ENCODE assay signal across 12 cellular contexts in the genomic region with DNA sequence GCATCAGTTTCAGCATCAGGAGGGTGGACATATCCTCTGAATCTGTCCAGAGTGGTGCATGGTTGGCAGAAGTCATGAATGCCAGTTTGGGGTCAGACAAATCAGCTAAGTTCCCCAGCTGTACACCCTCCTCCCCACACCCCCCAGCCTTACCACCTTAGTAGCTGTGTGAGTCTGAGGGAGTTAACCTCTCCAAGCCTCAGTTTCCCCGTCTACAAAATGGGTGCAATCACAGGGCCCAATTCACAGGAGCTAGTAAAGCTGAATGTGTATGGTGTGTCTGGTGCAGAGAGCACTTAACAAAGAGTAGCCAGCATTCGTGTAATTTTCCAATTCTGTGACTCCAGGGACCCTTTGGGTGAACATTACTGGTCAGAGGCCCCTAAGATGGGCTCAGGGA. TPM values are rescaled to one million over a fixed set of nuclear protein-coding genes. Genes with fewer than 3 reads are reported as not detected.
DNase-seq lines count a peak whose midpoint lies in the region; FAIRE-seq and TF ChIP-seq lines count a peak whose summit lies in the region.
"Had no signal": no experiment of that assay in that cellular context is flagged by ENCODE, and none has a peak within 500 bp of the region (broad histone marks: within the 10 kb centered on the region; RNA-seq: fewer than 3 reads in every experiment).

No MANE protein-coding gene starts in this region.

- FAIRE-seq in bronchial epithelial cell (lab: Jason Lieb, UNC): peak; percentile 32

- no peak for DNase-seq in bronchial epithelial cell (ENCODE audit: low read depth)
- no peak for DNase-seq in SIG-M5 treated with dmso at 0.1 percent for 504 hours (lab: John Stamatoyannopoulos, UW; ENCODE audit: unreplicated experiment)
- DNase-seq in tibial artery: no peak
- DNase-seq: 8988T; Calu3; CD4-positive, alpha-beta memory T cell; DMS79 treated with DMSO at 0.1 percent for 48 hours; GF-D8; H7 had no signal

- CTCF ChIA-PET in HEK293 (lab: Yijun Ruan, JAX): interaction anchor here (0.5 kb wide), 1 partner anchor 8 kb away, joined by 4 read pairs; no protein-coding TSS in a partner anchor

- H3K36me3 ChIP-seq in HEK293 (ENCODE audit: control insufficient read depth in 2 of 2, insufficient read depth in 1 of 2, low read length in 2 of 2) (no peaks in the 10 kb centered on the region), bronchial epithelial cell (ENCODE audit: control insufficient read depth, insufficient read depth, low read length) (no peaks in the 10 kb centered on the region), tibial artery (no peaks in the 10 kb centered on the region)
- H3K36me3 ChIP-seq: BLaER1 had no signal

- TF ChIP-seq CTCF in HEK293 (tag by site-specific recombination; IDR thresholded peaks at IDR 0.05): no peak
- no peak for TF ChIP-seq CTCF in bronchial epithelial cell (IDR thresholded peaks at IDR 0.05; ENCODE audit: insufficient read depth, low read length, severe bottlenecking)
- no peak for TF ChIP-seq CTCF in tibial artery (IDR thresholded peaks at IDR 0.05)

- H3K4me3 ChIP-seq in HEK293 (ENCODE audit: low read depth, low read length): no peak overlapping the region
- H3K4me3 ChIP-seq in bronchial epithelial cell (ENCODE audit: low read depth, low read length): no peak overlapping the region
- H3K4me3 ChIP-seq in tibial artery: no peak overlapping the region
- H3K4me3 ChIP-seq: BLaER1, GM23338 had no signal

- H3K27ac ChIP-seq in HEK293 (ENCODE audit: extremely low read depth, low read depth, low read length): no peak overlapping the region
- no peak overlapping the region for H3K27ac ChIP-seq in tibial artery
- H3K27ac ChIP-seq: BLaER1 had no signal

- H3K27me3 ChIP-seq in bronchial epithelial cell (ENCODE audit: control insufficient read depth, insufficient read depth, low read length) (peaks cover 3% of the 10 kb centered on the region), tibial artery (peaks cover 0 to 53% of the 10 kb centered on the region in 2 donors)

- H3K4me1 ChIP-seq in HEK293 (ENCODE audit: control insufficient read depth, insufficient read depth, low read length): peaks cover 4% of the 10 kb centered on the region; the same call in 1 of the 2 replicates
- peaks cover 0 to 23% (median 20%) of the 10 kb centered on the region in 4 donors for H3K4me1 ChIP-seq in tibial artery

- intact Hi-C loops in tibial artery (cut with DNase I; ENCODE audit: low total_unique reads): no loop called here

- H3K9me3 ChIP-seq in HEK293 (ENCODE audit: control insufficient read depth, insufficient read depth, low read depth, low read length) (no peaks in the 10 kb centered on the region), tibial artery (no peaks in the 10 kb centered on the region)
- H3K9me3 ChIP-seq: BLaER1 had no signal

- POLR2A ChIA-PET in HEK293 (lab: Yijun Ruan, JAX): no interaction called here

TF ChIP-seq in HEK293, 187 proteins besides CTCF, POLR2A, EP300 and RAD21:
- TF ChIP-seq KLF8 (tag by site-specific recombination; IDR thresholded peaks at IDR 0.05): peak; percentile 24; the same call in 1 of the 2 replicates
- no peak for TF ChIP-seq SCRT1 (tag by site-specific recombination; IDR thresholded peaks at IDR 0.05; ENCODE audit: borderline replicate concordance)

RNA-seq across cellular contexts. Expression of a gene that starts 13.4 kb away (rescaled TPM):
- 3.5 and 3.9 TPM in 2 replicates for total RNA-seq in bronchial epithelial cell

RNA-seq across cellular contexts. Expression of a gene that starts 13.7 kb away (rescaled TPM):
- 2.1 and 3.8 TPM in 2 replicates for total RNA-seq in bronchial epithelial cell

RNA-seq across cellular contexts. Expression of a gene that starts 19.9 kb away (rescaled TPM):
- total RNA-seq in bronchial epithelial cell: 3.7 and 3.8 TPM in 2 replicates

RNA-seq across cellular contexts. Expression of a gene that starts 33.0 kb away (rescaled TPM):
- total RNA-seq in bronchial epithelial cell: 35.6 and 40.8 TPM in 2 replicates
